Comparison of ENCODE assay signal across 33 cellular contexts in genomic region chr10:16274911-16275310, GRCh38.
"Had no signal": no experiment of that assay in that cellular context is flagged by ENCODE, and none has a peak within 500 bp of the region (broad histone marks: within the 10 kb centered on the region; RNA-seq: fewer than 3 reads in every experiment).

No MANE protein-coding gene starts in this region.

- H3K4me3 ChIP-seq: ascending aorta, cardiac muscle cell had no signal

- H3K9me3 Mint-ChIP-seq: activated CD4-positive, alpha-beta memory T cell treated with anti-CD3 and anti-CD28 coated beads for 36 hours; activated CD4-positive, alpha-beta T cell treated with anti-CD3 and anti-CD28 coated beads, Interleukin-2, amount 10 ng/mL, durations not matched to agents 24 days and 14 days; activated CD8-positive, alpha-beta T cell treated with anti-CD3 and anti-CD28 coated beads for 36 hours; activated naive CD4-positive, alpha-beta T cell treated with anti-CD3 and anti-CD28 coated beads, Interleukin-2, amount 10 ng/mL, durations not matched to agents 7 days and 5 days; activated naive CD4-positive, alpha-beta T cell treated with anti-CD3 and anti-CD28 coated beads, Interleukin-2, amount 50 U/mL, for 24 hours; activated naive CD8-positive, alpha-beta T cell treated with anti-CD3 and anti-CD28 coated beads, Interleukin-2, amount 10 ng/mL, durations not matched to agents 7 days and 5 days; brain; central memory CD8-positive, alpha-beta T cell had no signal

- H3K36me3 ChIP-seq: ascending aorta, cardiac muscle cell had no signal

- H3K36me3 Mint-ChIP-seq: activated CD4-positive, alpha-beta memory T cell treated with anti-CD3 and anti-CD28 coated beads for 36 hours; activated naive CD4-positive, alpha-beta T cell treated with anti-CD3 and anti-CD28 coated beads, Interleukin-2, amount 10 ng/mL, durations not matched to agents 7 days and 5 days; activated naive CD8-positive, alpha-beta T cell; activated naive CD8-positive, alpha-beta T cell treated with anti-CD3 and anti-CD28 coated beads, Interleukin-2, amount 10 ng/mL, durations not matched to agents 7 days and 5 days; brain had no signal

- H3K9me3 ChIP-seq: ascending aorta had no signal

- H3K27me3 ChIP-seq: ascending aorta, cardiac muscle cell had no signal

- H3K27ac Mint-ChIP-seq: activated B cell treated with CpG ODN at 0.5 μM for 24 hours; activated CD4-positive, alpha-beta memory T cell treated with anti-CD3 and anti-CD28 coated beads for 36 hours; activated CD4-positive, alpha-beta T cell treated with anti-CD3 and anti-CD28 coated beads, Interleukin-2, amount 10 ng/mL, durations not matched to agents 24 days and 14 days; activated CD8-positive, alpha-beta T cell treated with anti-CD3 and anti-CD28 coated beads for 36 hours; activated naive CD4-positive, alpha-beta T cell treated with anti-CD3 and anti-CD28 coated beads, Interleukin-2, amount 10 ng/mL, durations not matched to agents 7 days and 5 days; activated naive CD4-positive, alpha-beta T cell treated with anti-CD3 and anti-CD28 coated beads, Interleukin-2, amount 50 U/mL, for 24 hours; activated naive CD8-positive, alpha-beta T cell; activated naive CD8-positive, alpha-beta T cell treated with anti-CD3 and anti-CD28 coated beads, Interleukin-2, amount 10 ng/mL, durations not matched to agents 7 days and 5 days; activated naive CD8-positive, alpha-beta T cell treated with anti-CD3 and anti-CD28 coated beads, Interleukin-2, amount 50 U/mL, for 24 hours; activated T-helper 2 cell treated with anti-CD3 and anti-CD28 coated beads, Interferon-gamma antibody, Interleukin-2, Interleukin-4, amounts not matched to agents 10 μg/mL and 5 μg/mL and 100 μg/mL, durations not matched to agents 14 hours and 24 hours and 36 hours; brain; T-helper 1 cell treated with Interleukin-12 subunit alpha and Interleukin-12 subunit beta and Interleukin-4 antibody, amounts not matched to agents 30 μg/mL and 1 μg/mL, for 36 hours; T-helper 2 cell treated with Interferon-gamma antibody and Interleukin-4, amounts not matched to agents 5 μg/mL and 100 μg/mL, for 36 hours had no signal

- H3K27me3 Mint-ChIP-seq: activated B cell treated with CpG ODN at 0.5 μM for 24 hours; activated CD4-positive, alpha-beta memory T cell treated with anti-CD3 and anti-CD28 coated beads for 36 hours; activated CD4-positive, alpha-beta T cell treated with anti-CD3 and anti-CD28 coated beads, Interleukin-2, amount 10 ng/mL, durations not matched to agents 24 days and 14 days; activated CD8-positive, alpha-beta T cell treated with anti-CD3 and anti-CD28 coated beads for 36 hours; activated naive CD4-positive, alpha-beta T cell treated with anti-CD3 and anti-CD28 coated beads, Interleukin-2, amount 10 ng/mL, durations not matched to agents 7 days and 5 days; activated naive CD8-positive, alpha-beta T cell treated with anti-CD3 and anti-CD28 coated beads, Interleukin-2, amount 50 U/mL, for 24 hours had no signal

- H3K4me1 Mint-ChIP-seq: activated B cell treated with CpG ODN at 0.5 μM for 24 hours; activated CD4-positive, alpha-beta T cell treated with anti-CD3 and anti-CD28 coated beads, Interleukin-2, amount 10 ng/mL, durations not matched to agents 24 days and 14 days; activated naive CD4-positive, alpha-beta T cell treated with anti-CD3 and anti-CD28 coated beads, Interleukin-2, amount 10 ng/mL, durations not matched to agents 7 days and 5 days; activated naive CD4-positive, alpha-beta T cell treated with anti-CD3 and anti-CD28 coated beads, Interleukin-2, amount 50 U/mL, for 24 hours; activated naive CD8-positive, alpha-beta T cell treated with anti-CD3 and anti-CD28 coated beads, Interleukin-2, amount 10 ng/mL, durations not matched to agents 7 days and 5 days; activated naive CD8-positive, alpha-beta T cell treated with anti-CD3 and anti-CD28 coated beads, Interleukin-2, amount 50 U/mL, for 24 hours; central memory CD8-positive, alpha-beta T cell had no signal

- H3K27ac ChIP-seq: ascending aorta, cardiac muscle cell, VCaP had no signal

- H3K4me1 ChIP-seq: ascending aorta had no signal

- DNase-seq: activated B cell treated with CpG ODN at 0.5 μM for 24 hours; activated CD4-positive, alpha-beta memory T cell treated with anti-CD3 and anti-CD28 coated beads for 36 hours; activated CD4-positive, alpha-beta T cell treated with anti-CD3 and anti-CD28 coated beads for 4 hours; activated CD4-positive, alpha-beta T cell treated with anti-CD3 and anti-CD28 coated beads, Interleukin-2, amount 10 ng/mL, durations not matched to agents 24 days and 14 days; activated CD4-positive, alpha-beta T cell treated with anti-CD3 and anti-CD28 coated beads, Interleukin-2, amount 50 U/mL, for 1 hour; activated CD4-positive, alpha-beta T cell treated with anti-CD3 and anti-CD28 coated beads, Interleukin-2, amount 50 U/mL, for 4 hours; activated CD4-positive, CD25-positive, alpha-beta regulatory T cell treated with anti-CD3 and anti-CD28 coated beads, Interleukin-2, amount 50 U/mL, for 72 hours; activated CD8-positive, alpha-beta memory T cell treated with anti-CD3 and anti-CD28 coated beads, Interleukin-2, amount 50 U/mL, for 4 hours; activated CD8-positive, alpha-beta T cell treated with anti-CD3 and anti-CD28 coated beads for 36 hours; activated effector memory CD4-positive, alpha-beta T cell treated with Interleukin-2 at 50 U/mL for 16 hours; activated gamma-delta T cell; activated naive CD4-positive, alpha-beta T cell treated with anti-CD3 and anti-CD28 coated beads, Interleukin-2, amount 10 ng/mL, durations not matched to agents 7 days and 5 days; activated naive CD4-positive, alpha-beta T cell treated with Interleukin-2 at 50 U/mL for 16 hours; activated naive CD8-positive, alpha-beta T cell treated with anti-CD3 and anti-CD28 coated beads, Interleukin-2, amount 10 ng/mL, durations not matched to agents 7 days and 5 days; activated naive CD8-positive, alpha-beta T cell treated with anti-CD3 and anti-CD28 coated beads, Interleukin-2, amount 50 U/mL, for 24 hours; activated T-cell treated with anti-CD3 and anti-CD28 coated beads for 4 hours; activated T-cell treated with anti-CD3 and anti-CD28 coated beads, Interleukin-2, amount 50 U/mL, for 1 hour; activated T-cell treated with anti-CD3 and anti-CD28 coated beads, Interleukin-2, amount 50 U/mL, for 48 hours; amygdala; anterior cingulate cortex; T-helper 1 cell; T-helper 2 cell; T-helper 9 cell had no signal

- H3K4me3 Mint-ChIP-seq: activated B cell treated with CpG ODN at 0.5 μM for 24 hours; activated CD4-positive, alpha-beta memory T cell treated with anti-CD3 and anti-CD28 coated beads for 36 hours; activated CD4-positive, alpha-beta T cell treated with anti-CD3 and anti-CD28 coated beads, Interleukin-2, amount 10 ng/mL, durations not matched to agents 24 days and 14 days; activated CD8-positive, alpha-beta T cell treated with anti-CD3 and anti-CD28 coated beads for 36 hours; activated naive CD4-positive, alpha-beta T cell treated with anti-CD3 and anti-CD28 coated beads, Interleukin-2, amount 10 ng/mL, durations not matched to agents 7 days and 5 days; activated naive CD4-positive, alpha-beta T cell treated with anti-CD3 and anti-CD28 coated beads, Interleukin-2, amount 50 U/mL, for 24 hours; activated naive CD8-positive, alpha-beta T cell; activated naive CD8-positive, alpha-beta T cell treated with anti-CD3 and anti-CD28 coated beads, Interleukin-2, amount 10 ng/mL, durations not matched to agents 7 days and 5 days; activated naive CD8-positive, alpha-beta T cell treated with anti-CD3 and anti-CD28 coated beads, Interleukin-2, amount 50 U/mL, for 24 hours; brain; central memory CD8-positive, alpha-beta T cell; T-helper 1 cell treated with Interleukin-12 subunit alpha and Interleukin-12 subunit beta and Interleukin-4 antibody, amounts not matched to agents 30 μg/mL and 1 μg/mL, for 36 hours; T-helper 2 cell treated with Interferon-gamma antibody and Interleukin-4, amounts not matched to agents 5 μg/mL and 100 μg/mL, for 36 hours had no signal

- ATAC-seq: activated CD8-positive, alpha-beta T cell treated with anti-CD3 and anti-CD28 coated beads for 36 hours; activated naive CD8-positive, alpha-beta T cell treated with anti-CD3 and anti-CD28 coated beads, Interleukin-2, amount 50 U/mL, for 24 hours had no signal
